ENCODE assay signal across 23 cellular contexts in genomic region chr18:57211776-57212175, GRCh38.
"Had no signal": no experiment of that assay in that cellular context is flagged by ENCODE, and none has a peak within 500 bp of the region (broad histone marks: within the 10 kb centered on the region; RNA-seq: fewer than 3 reads in every experiment).

No MANE protein-coding gene starts in this region.

- H3K36me3 ChIP-seq: esophagus squamous epithelium, gastroesophageal sphincter, neural progenitor cell, prostate gland, right lobe of liver, spleen, tibial nerve had no signal

- H3K27ac Mint-ChIP-seq: neural progenitor cell; stimulated activated memory B cell treated with anti-CD40 and anti-IgM and Interleukin-4, amounts not matched to agents 10 μg/mL and 1 μg/mL and 100 μg/mL, for 72 hours; stimulated activated naive CD8-positive, alpha-beta T cell treated with anti-CD3 and anti-CD28 coated beads, Interleukin-15, Interleukin-2, amounts not matched to agents 100 ng/mL and 50 ng/mL, for 24 hours had no signal

- H3K9me3 Mint-ChIP-seq: naive thymus-derived CD8-positive, alpha-beta T cell; neural progenitor cell; stimulated activated memory B cell treated with anti-CD40 and anti-IgM and Interleukin-4, amounts not matched to agents 10 μg/mL and 1 μg/mL and 100 μg/mL, for 72 hours; stimulated activated naive CD8-positive, alpha-beta T cell treated with anti-CD3 and anti-CD28 coated beads, Interleukin-15, Interleukin-2, amounts not matched to agents 100 ng/mL and 50 ng/mL, for 24 hours had no signal

- DNase-seq: effector memory CD4-positive, alpha-beta T cell; esophagus squamous epithelium; foreskin fibroblast; glutamatergic neuron; islet precursor cell; mammary epithelial cell; mucosa of descending colon; naive thymus-derived CD8-positive, alpha-beta T cell; retina; right lobe of liver; spleen; stimulated activated CD4-positive, alpha-beta T cell treated with anti-CD3 and anti-CD28 coated beads, Interleukin-15, amount 100 ng/mL, for 24 hours; stimulated activated CD4-positive, alpha-beta T cell treated with anti-CD3 and anti-CD28 coated beads, Interleukin-1b, Interleukin-23, amount 100 ng/mL, for 48 hours; stimulated activated CD4-positive, alpha-beta T cell treated with anti-CD3 and anti-CD28 coated beads, Interleukin-4, amount 100 ng/mL, for 24 hours; testis had no signal

- H3K36me3 Mint-ChIP-seq: naive thymus-derived CD8-positive, alpha-beta T cell; neural progenitor cell; stimulated activated memory B cell treated with anti-CD40 and anti-IgM and Interleukin-4, amounts not matched to agents 10 μg/mL and 1 μg/mL and 100 μg/mL, for 72 hours had no signal

- H3K9me3 ChIP-seq: esophagus squamous epithelium, mucosa of descending colon, prostate gland, right lobe of liver, testis, tibial nerve had no signal

- H3K4me3 ChIP-seq: esophagus squamous epithelium, gastroesophageal sphincter, mucosa of descending colon, neural progenitor cell, prostate gland, right lobe of liver, spleen, testis, tibial nerve had no signal

- H3K4me3 Mint-ChIP-seq: naive thymus-derived CD8-positive, alpha-beta T cell; neural progenitor cell; stimulated activated memory B cell treated with anti-CD40 and anti-IgM and Interleukin-4, amounts not matched to agents 10 μg/mL and 1 μg/mL and 100 μg/mL, for 72 hours; stimulated activated naive CD8-positive, alpha-beta T cell treated with anti-CD3 and anti-CD28 coated beads, Interleukin-15, Interleukin-2, amounts not matched to agents 100 ng/mL and 50 ng/mL, for 24 hours had no signal

- H3K27me3 ChIP-seq: right lobe of liver, testis, tibial nerve had no signal

- H3K4me1 ChIP-seq: parathyroid adenoma, prostate gland, testis had no signal

- ATAC-seq: gastroesophageal sphincter; left lobe of liver; naive thymus-derived CD8-positive, alpha-beta T cell; right lobe of liver; stimulated activated memory B cell treated with anti-CD40 and anti-IgM and Interleukin-4, amounts not matched to agents 10 μg/mL and 1 μg/mL and 100 μg/mL, for 72 hours had no signal

- H3K27ac ChIP-seq: esophagus squamous epithelium, gastroesophageal sphincter, neural progenitor cell, parathyroid adenoma, prostate gland, right lobe of liver, spleen, testis, tibial nerve had no signal
